2 cellular contexts compared by ENCODE assay signal in genomic region chr6:97774973-97775372, GRCh38.
TF ChIP-seq lines count a peak whose summit lies in the region.

No MANE protein-coding gene starts in this region.

TF ChIP-seq in HepG2, 621 proteins besides CTCF, POLR2A, EP300 and RAD21:
- TF ChIP-seq ZNF556 (CRISPR knock-in tag; IDR thresholded peaks at IDR 0.05; ENCODE audit: borderline replicate concordance) (no peak), YY1 (IDR thresholded peaks at IDR 0.05; ENCODE audit: insufficient read depth, insufficient replicate concordance, low read depth, low read length) (peak; percentile 19)

TF ChIP-seq in H1, 55 proteins besides CTCF, POLR2A, EP300 and RAD21:
- TF ChIP-seq JUND (IDR thresholded peaks at IDR 0.05; ENCODE audit: low read length): no peak
- TF ChIP-seq RBBP5 (IDR thresholded peaks at IDR 0.05; ENCODE audit: borderline replicate concordance, low read depth, low read length): no peak
- TF ChIP-seq CHD1 (IDR thresholded peaks at IDR 0.05; ENCODE audit: low read depth, low read length): no peak
- no peak for TF ChIP-seq YY1 (IDR thresholded peaks at IDR 0.05; ENCODE audit: low read depth, low read length)
- no peak for TF ChIP-seq PHF8 (conservative IDR thresholded peaks at IDR 0.05; ENCODE audit: low read depth, low read length)
- no peak for TF ChIP-seq SIRT6 (IDR thresholded peaks at IDR 0.05; ENCODE audit: low read length)
- TF ChIP-seq MAFK (IDR thresholded peaks at IDR 0.05; ENCODE audit: low read depth, low read length): no peak
- no peak for TF ChIP-seq CREB1 (IDR thresholded peaks at IDR 0.05)
- no peak for TF ChIP-seq GABPA (IDR thresholded peaks at IDR 0.05; ENCODE audit: borderline replicate concordance, insufficient read depth, low read length)
- TF ChIP-seq FOSL1 (IDR thresholded peaks at IDR 0.05; ENCODE audit: insufficient read depth, low read depth, low read length): no peak
- TF ChIP-seq BACH1 (IDR thresholded peaks at IDR 0.05; ENCODE audit: low read length): no peak
- no peak for TF ChIP-seq TBP (IDR thresholded peaks at IDR 0.05; ENCODE audit: low read depth, low read length)
- TF ChIP-seq MAX (IDR thresholded peaks at IDR 0.05): no peak
- TF ChIP-seq, protein P1, sequence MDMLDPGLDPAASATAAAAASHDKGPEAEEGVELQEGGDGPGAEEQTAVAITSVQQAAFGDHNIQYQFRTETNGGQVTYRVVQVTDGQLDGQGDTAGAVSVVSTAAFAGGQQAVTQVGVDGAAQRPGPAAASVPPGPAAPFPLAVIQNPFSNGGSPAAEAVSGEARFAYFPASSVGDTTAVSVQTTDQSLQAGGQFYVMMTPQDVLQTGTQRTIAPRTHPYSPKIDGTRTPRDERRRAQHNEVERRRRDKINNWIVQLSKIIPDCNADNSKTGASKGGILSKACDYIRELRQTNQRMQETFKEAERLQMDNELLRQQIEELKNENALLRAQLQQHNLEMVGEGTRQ (IDR thresholded peaks at IDR 0.05; ENCODE audit: low read length): no peak
- no peak for TF ChIP-seq CEBPB (IDR thresholded peaks at IDR 0.05; ENCODE audit: low read depth, low read length)
- no peak for TF ChIP-seq TAF7 (optimal IDR thresholded peaks at IDR 0.05; ENCODE audit: borderline replicate concordance, low read depth, low read length)
- TF ChIP-seq CBX5 (IDR thresholded peaks at IDR 0.05; ENCODE audit: low read depth, low read length): no peak
